Comparison of ENCODE assay signal across 19 cellular contexts in the genomic region with DNA sequence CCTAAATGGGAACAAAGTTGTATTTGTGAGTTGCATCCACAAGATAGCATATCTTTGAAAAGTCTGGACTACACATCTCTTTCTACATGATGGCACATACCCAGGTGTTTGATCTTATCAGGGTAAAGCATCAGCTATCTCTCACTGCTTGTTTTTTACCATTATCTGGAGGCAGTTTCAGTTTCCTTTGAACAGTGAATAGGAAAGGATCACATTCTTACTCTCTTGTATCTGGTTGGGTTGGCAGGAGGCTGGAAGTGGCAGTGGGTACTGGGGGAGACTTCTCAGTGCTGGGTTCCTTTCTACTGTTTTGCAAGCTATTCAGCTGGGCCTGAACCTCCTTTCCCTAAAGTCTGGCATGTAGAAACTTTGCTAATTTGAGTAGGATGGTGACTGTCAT. TPM values are rescaled to one million over a fixed set of nuclear protein-coding genes. Genes with fewer than 3 reads are reported as not detected.
"Had no signal": no experiment of that assay in that cellular context is flagged by ENCODE, and none has a peak within 500 bp of the region (broad histone marks: within the 10 kb centered on the region; RNA-seq: fewer than 3 reads in every experiment).

No MANE protein-coding gene starts in this region.

- ATAC-seq: body of pancreas; esophagus mucosa; left lung; mucosa of descending colon; naive thymus-derived CD8-positive, alpha-beta T cell; stimulated activated naive CD8-positive, alpha-beta T cell treated with anti-CD3 and anti-CD28 coated beads, Interleukin-15, amount 100 ng/mL, for 72 hours had no signal

- H3K36me3 Mint-ChIP-seq: activated naive CD4-positive, alpha-beta T cell treated with anti-CD3 and anti-CD28 coated beads, Interleukin-2, amount 50 U/mL, for 24 hours; naive thymus-derived CD8-positive, alpha-beta T cell; type B pancreatic cell had no signal

- H3K9me3 ChIP-seq: body of pancreas, left lung, mucosa of descending colon had no signal

- H3K27ac Mint-ChIP-seq: activated naive CD4-positive, alpha-beta T cell treated with anti-CD3 and anti-CD28 coated beads, Interleukin-2, amount 50 U/mL, for 24 hours; stimulated activated naive CD8-positive, alpha-beta T cell treated with anti-CD3 and anti-CD28 coated beads, Interleukin-15, amount 100 ng/mL, for 72 hours; T-helper 1 cell treated with Interleukin-12 subunit alpha and Interleukin-12 subunit beta and Interleukin-4 antibody, amounts not matched to agents 30 μg/mL and 1 μg/mL, for 36 hours; type B pancreatic cell had no signal

- H3K4me3 ChIP-seq: body of pancreas, coronary artery, left lung, mucosa of descending colon had no signal

- H3K4me3 Mint-ChIP-seq: activated naive CD4-positive, alpha-beta T cell treated with anti-CD3 and anti-CD28 coated beads, Interleukin-2, amount 50 U/mL, for 24 hours; stimulated activated naive CD8-positive, alpha-beta T cell treated with anti-CD3 and anti-CD28 coated beads, Interleukin-15, amount 100 ng/mL, for 72 hours; T-helper 1 cell treated with Interleukin-12 subunit alpha and Interleukin-12 subunit beta and Interleukin-4 antibody, amounts not matched to agents 30 μg/mL and 1 μg/mL, for 36 hours had no signal

- H3K27ac ChIP-seq: body of pancreas, coronary artery, left lung had no signal

- H3K9me3 Mint-ChIP-seq: activated naive CD4-positive, alpha-beta T cell treated with anti-CD3 and anti-CD28 coated beads, Interleukin-2, amount 50 U/mL, for 24 hours; stimulated activated naive CD8-positive, alpha-beta T cell treated with anti-CD3 and anti-CD28 coated beads, Interleukin-15, amount 100 ng/mL, for 72 hours; T-helper 1 cell treated with Interleukin-12 subunit alpha and Interleukin-12 subunit beta and Interleukin-4 antibody, amounts not matched to agents 30 μg/mL and 1 μg/mL, for 36 hours; type B pancreatic cell had no signal

- DNase-seq: activated CD4-positive, alpha-beta T cell treated with anti-CD3 and anti-CD28 coated beads, Interleukin-2, amount 50 U/mL, for 4 hours; activated CD4-positive, CD25-positive, alpha-beta regulatory T cell; activated T-cell treated with anti-CD3 and anti-CD28 coated beads for 4 hours; amygdala; body of pancreas; caudate nucleus; glutamatergic neuron; hypothalamus; kidney; left lung; mucosa of descending colon; naive thymus-derived CD8-positive, alpha-beta T cell; stimulated activated CD4-positive, alpha-beta T cell treated with anti-CD3 and anti-CD28 coated beads, Interleukin-1b, Interleukin-23, amount 100 ng/mL, for 48 hours; stimulated activated naive CD8-positive, alpha-beta T cell treated with anti-CD3 and anti-CD28 coated beads, Interleukin-15, amount 100 ng/mL, for 72 hours had no signal

- H3K36me3 ChIP-seq: left lung had no signal

RNA-seq across cellular contexts. Expression of a gene that starts 4.1 kb away (rescaled TPM):
- total RNA-seq: naive thymus-derived CD8-positive, alpha-beta T cell had no signal
